In the genomic region with DNA sequence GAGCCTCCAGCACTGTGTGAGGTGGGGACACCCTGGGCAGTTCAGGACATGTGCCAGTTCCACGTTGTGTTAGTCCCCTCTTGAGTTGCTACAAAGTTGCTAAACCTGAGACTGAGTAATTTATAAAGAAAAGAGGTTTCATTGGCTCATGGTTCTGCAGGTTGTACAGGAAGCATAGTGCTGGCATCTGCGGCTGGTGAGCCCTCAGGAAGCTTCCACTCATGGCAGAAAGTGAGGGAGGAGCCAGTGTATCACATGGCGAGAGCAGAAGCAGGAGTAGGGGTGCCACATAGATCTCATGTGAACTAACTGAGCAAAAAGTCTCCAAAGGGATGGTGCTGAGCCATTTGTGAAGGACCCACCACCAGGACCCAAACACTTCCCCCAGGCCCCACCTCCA, we compare ENCODE assay signal across 35 cellular contexts. TPM values are rescaled to one million over a fixed set of nuclear protein-coding genes. Genes with fewer than 3 reads are reported as not detected.
"Had no signal": no experiment of that assay in that cellular context is flagged by ENCODE, and none has a peak within 500 bp of the region (broad histone marks: within the 10 kb centered on the region; RNA-seq: fewer than 3 reads in every experiment).

No MANE protein-coding gene starts in this region.

- H3K36me3 Mint-ChIP-seq: activated naive CD4-positive, alpha-beta T cell treated with anti-CD3 and anti-CD28 coated beads, Interleukin-2, amount 50 U/mL, for 24 hours; activated naive CD8-positive, alpha-beta T cell treated with anti-CD3 and anti-CD28 coated beads for 36 hours had no signal

- H3K27me3 Mint-ChIP-seq: activated naive CD4-positive, alpha-beta T cell treated with anti-CD3 and anti-CD28 coated beads, Interleukin-2, amount 50 U/mL, for 24 hours; activated T-cell treated with anti-CD3 and anti-CD28 coated beads, Interleukin-2, amount 50 U/mL, for 24 hours had no signal

- H3K4me1 ChIP-seq: adrenal gland, body of pancreas, esophagus squamous epithelium, gastroesophageal sphincter had no signal

- H3K27ac Mint-ChIP-seq: activated CD4-positive, alpha-beta memory T cell treated with anti-CD3 and anti-CD28 coated beads, Interleukin-2, amount 10 ng/mL, durations not matched to agents 7 days and 5 days; activated CD4-positive, alpha-beta T cell treated with anti-CD3 and anti-CD28 coated beads, Interleukin-2, amount 10 ng/mL, durations not matched to agents 7 days and 5 days; activated naive CD4-positive, alpha-beta T cell treated with anti-CD3 and anti-CD28 coated beads for 36 hours; activated naive CD4-positive, alpha-beta T cell treated with anti-CD3 and anti-CD28 coated beads, Interleukin-2, amount 50 U/mL, for 24 hours; activated naive CD8-positive, alpha-beta T cell treated with anti-CD3 and anti-CD28 coated beads for 36 hours; activated naive CD8-positive, alpha-beta T cell treated with anti-CD3 and anti-CD28 coated beads, Interleukin-2, amount 50 U/mL, for 24 hours; activated T-cell treated with anti-CD3 and anti-CD28 coated beads, Interleukin-2, amount 50 U/mL, for 24 hours; activated T-cell treated with anti-CD3 and anti-CD28 coated beads, Interleukin-2, amount 50 U/mL, for 72 hours; effector memory CD8-positive, alpha-beta T cell; WTC11 had no signal

- DNase-seq: activated CD4-positive, alpha-beta memory T cell treated with anti-CD3 and anti-CD28 coated beads, Interleukin-2, amount 10 ng/mL, durations not matched to agents 7 days and 5 days; activated CD4-positive, alpha-beta T cell treated with anti-CD3 and anti-CD28 coated beads for 1 hour; activated CD4-positive, alpha-beta T cell treated with anti-CD3 and anti-CD28 coated beads for 4 hours; activated CD4-positive, alpha-beta T cell treated with anti-CD3 and anti-CD28 coated beads, Interleukin-2, amount 10 ng/mL, durations not matched to agents 7 days and 5 days; activated CD4-positive, alpha-beta T cell treated with anti-CD3 and anti-CD28 coated beads, Interleukin-2, amount 50 U/mL, for 4 hours; activated CD8-positive, alpha-beta memory T cell treated with anti-CD3 and anti-CD28 coated beads, Interleukin-2, amount 50 U/mL, for 48 hours; activated naive CD4-positive, alpha-beta T cell treated with anti-CD3 and anti-CD28 coated beads for 36 hours; activated naive CD8-positive, alpha-beta T cell treated with anti-CD3 and anti-CD28 coated beads for 36 hours; activated naive CD8-positive, alpha-beta T cell treated with anti-CD3 and anti-CD28 coated beads, Interleukin-2, amount 50 U/mL, for 24 hours; activated T-cell treated with anti-CD3 and anti-CD28 coated beads for 4 hours; activated T-cell treated with anti-CD3 and anti-CD28 coated beads, Interleukin-2, amount 50 U/mL, for 24 hours; activated T-cell treated with anti-CD3 and anti-CD28 coated beads, Interleukin-2, amount 50 U/mL, for 72 hours; adrenal gland; amygdala; aorta; body of pancreas; caudate nucleus; cortex of kidney; dermis blood vessel endothelial cell; effector CD4-positive, alpha-beta T cell; effector memory CD8-positive, alpha-beta T cell; esophagus squamous epithelium; foreskin melanocyte; T-helper 2 cell had no signal

- H3K9me3 ChIP-seq: adrenal gland, body of pancreas, esophagus squamous epithelium, gastroesophageal sphincter had no signal

- H3K4me3 ChIP-seq: adrenal gland, body of pancreas, esophagus squamous epithelium, gastroesophageal sphincter had no signal

- FAIRE-seq: colon, endothelial cell of umbilical vein, TTC549 had no signal

- H3K27me3 ChIP-seq: adrenal gland, body of pancreas, esophagus squamous epithelium, gastroesophageal sphincter had no signal

- H3K9me3 Mint-ChIP-seq: activated naive CD4-positive, alpha-beta T cell treated with anti-CD3 and anti-CD28 coated beads for 36 hours; activated naive CD4-positive, alpha-beta T cell treated with anti-CD3 and anti-CD28 coated beads, Interleukin-2, amount 50 U/mL, for 24 hours; activated naive CD8-positive, alpha-beta T cell treated with anti-CD3 and anti-CD28 coated beads, Interleukin-2, amount 50 U/mL, for 24 hours; activated T-cell treated with anti-CD3 and anti-CD28 coated beads, Interleukin-2, amount 50 U/mL, for 72 hours; effector memory CD8-positive, alpha-beta T cell had no signal

- H3K27ac ChIP-seq: body of pancreas, epithelial cell of prostate, esophagus squamous epithelium, gastroesophageal sphincter, VCaP had no signal

- H3K4me3 Mint-ChIP-seq: activated CD4-positive, alpha-beta memory T cell treated with anti-CD3 and anti-CD28 coated beads, Interleukin-2, amount 10 ng/mL, durations not matched to agents 7 days and 5 days; activated CD4-positive, alpha-beta T cell treated with anti-CD3 and anti-CD28 coated beads, Interleukin-2, amount 10 ng/mL, durations not matched to agents 7 days and 5 days; activated naive CD4-positive, alpha-beta T cell treated with anti-CD3 and anti-CD28 coated beads for 36 hours; activated naive CD4-positive, alpha-beta T cell treated with anti-CD3 and anti-CD28 coated beads, Interleukin-2, amount 50 U/mL, for 24 hours; activated naive CD8-positive, alpha-beta T cell treated with anti-CD3 and anti-CD28 coated beads for 36 hours; activated naive CD8-positive, alpha-beta T cell treated with anti-CD3 and anti-CD28 coated beads, Interleukin-2, amount 50 U/mL, for 24 hours; activated T-cell treated with anti-CD3 and anti-CD28 coated beads, Interleukin-2, amount 50 U/mL, for 24 hours; activated T-cell treated with anti-CD3 and anti-CD28 coated beads, Interleukin-2, amount 50 U/mL, for 72 hours; effector memory CD8-positive, alpha-beta T cell; WTC11 had no signal

- ATAC-seq: activated naive CD8-positive, alpha-beta T cell treated with anti-CD3 and anti-CD28 coated beads, Interleukin-2, amount 50 U/mL, for 24 hours; activated T-cell treated with anti-CD3 and anti-CD28 coated beads, Interleukin-2, amount 50 U/mL, for 72 hours; body of pancreas; effector memory CD8-positive, alpha-beta T cell; gastroesophageal sphincter; WTC11 had no signal

RNA-seq across cellular contexts. Expression of a gene that starts 33.2 kb away (rescaled TPM):
- total RNA-seq: activated naive CD8-positive, alpha-beta T cell treated with anti-CD3 and anti-CD28 coated beads for 36 hours had no signal

RNA-seq across cellular contexts. Expression of a gene that starts 35.6 kb away (rescaled TPM):
- total RNA-seq: activated CD4-positive, alpha-beta memory T cell treated with anti-CD3 and anti-CD28 coated beads, Interleukin-2, amount 10 ng/mL, durations not matched to agents 7 days and 5 days; activated CD4-positive, alpha-beta T cell treated with anti-CD3 and anti-CD28 coated beads, Interleukin-2, amount 10 ng/mL, durations not matched to agents 7 days and 5 days; activated naive CD4-positive, alpha-beta T cell treated with anti-CD3 and anti-CD28 coated beads for 36 hours; activated naive CD8-positive, alpha-beta T cell treated with anti-CD3 and anti-CD28 coated beads for 36 hours; activated T-cell treated with anti-CD3 and anti-CD28 coated beads, Interleukin-2, amount 50 U/mL, for 72 hours; chondrocyte; dermis blood vessel endothelial cell; endothelial cell of umbilical vein; fibroblast of lung; T-helper 1 cell treated with Interleukin-12 subunit alpha and Interleukin-12 subunit beta and Interleukin-4 antibody, amounts not matched to agents 30 ng/mL and 1 ng/mL, for 36 hours had no signal
- polyA plus RNA-seq: endothelial cell of umbilical vein had no signal
